22 cellular contexts compared by ENCODE assay signal in the genomic region with DNA sequence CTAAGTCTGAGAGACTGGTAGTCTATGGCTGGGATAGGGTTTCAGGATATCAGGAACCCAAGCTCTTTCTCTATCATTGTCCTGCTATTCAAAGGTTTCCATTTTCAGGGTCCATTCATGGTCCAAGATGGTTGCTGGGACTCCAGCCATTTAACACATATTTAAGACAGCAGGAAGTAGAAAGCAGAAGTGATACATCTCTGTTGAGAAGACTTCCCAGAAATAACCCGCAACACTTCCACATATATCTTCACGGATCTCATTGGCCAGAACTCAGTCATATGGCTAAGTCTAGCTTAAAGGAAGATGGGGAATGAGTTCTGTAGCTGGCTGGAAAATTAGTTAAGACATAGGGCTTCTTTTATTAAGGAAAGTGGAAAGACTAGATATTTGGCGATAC. TPM values are rescaled to one million over a fixed set of nuclear protein-coding genes. Genes with fewer than 3 reads are reported as not detected.
"Had no signal": no experiment of that assay in that cellular context is flagged by ENCODE, and none has a peak within 500 bp of the region (broad histone marks: within the 10 kb centered on the region; RNA-seq: fewer than 3 reads in every experiment).

No MANE protein-coding gene starts in this region.

- H3K4me3 ChIP-seq: dorsolateral prefrontal cortex, tibial artery, vagina had no signal

- H3K27ac ChIP-seq: dorsolateral prefrontal cortex, tibial artery, vagina had no signal

- ATAC-seq: activated CD8-positive, alpha-beta T cell treated with anti-CD3 and anti-CD28 coated beads for 36 hours; activated T-cell treated with anti-CD3 and anti-CD28 coated beads, Interleukin-2, amount 50 U/mL, for 4 hours; left ventricle myocardium superior; natural killer cell treated with Interleukin-12 subunit alpha and Interleukin-12 subunit beta and Interleukin-15 and Interleukin-18, amount 100 ng/mL, for 72 hours; stimulated activated naive B cell treated with anti-CD40 and anti-IgM and Interleukin-4, amounts not matched to agents 10 μg/mL and 1 μg/mL and 100 μg/mL, for 72 hours; WTC11 had no signal

- H3K27me3 ChIP-seq: dorsolateral prefrontal cortex, tibial artery, vagina had no signal

- DNase-seq: activated CD4-positive, alpha-beta T cell treated with anti-CD3 and anti-CD28 coated beads for 4 hours; activated CD8-positive, alpha-beta T cell treated with anti-CD3 and anti-CD28 coated beads for 36 hours; activated effector memory CD4-positive, alpha-beta T cell treated with Interleukin-2 at 50 U/mL for 16 hours; activated T-cell treated with anti-CD3 and anti-CD28 coated beads, Interleukin-2, amount 50 U/mL, for 4 hours; dorsolateral prefrontal cortex; endodermal cell; head of caudate nucleus; kidney glomerular epithelial cell; left ventricle myocardium superior; mesendoderm; posterior cingulate gyrus; retina; stimulated activated CD4-positive, alpha-beta T cell treated with anti-CD3 and anti-CD28 coated beads, Interleukin-2, amount 100 ng/mL, for 48 hours; stimulated activated naive B cell treated with anti-CD40 and anti-IgM and Interleukin-4, amounts not matched to agents 10 μg/mL and 1 μg/mL and 100 μg/mL, for 72 hours; tibial artery had no signal

- H3K9me3 ChIP-seq: tibial artery, vagina had no signal

- H3K27me3 Mint-ChIP-seq: activated CD8-positive, alpha-beta T cell treated with anti-CD3 and anti-CD28 coated beads for 36 hours; activated naive CD4-positive, alpha-beta T cell treated with anti-CD3 and anti-CD28 coated beads, Interleukin-2, amount 50 U/mL, for 24 hours; natural killer cell treated with Interleukin-12 subunit alpha and Interleukin-12 subunit beta and Interleukin-15 and Interleukin-18, amount 100 ng/mL, for 72 hours; stimulated activated naive B cell treated with anti-CD40 and anti-IgM and Interleukin-4, amounts not matched to agents 10 μg/mL and 1 μg/mL and 100 μg/mL, for 72 hours had no signal

- H3K4me1 Mint-ChIP-seq: activated naive CD4-positive, alpha-beta T cell treated with anti-CD3 and anti-CD28 coated beads, Interleukin-2, amount 50 U/mL, for 24 hours; endodermal cell; WTC11 had no signal

- H3K4me1 ChIP-seq: tibial artery, vagina had no signal

- H3K27ac Mint-ChIP-seq: activated CD8-positive, alpha-beta T cell treated with anti-CD3 and anti-CD28 coated beads for 36 hours; activated naive CD4-positive, alpha-beta T cell treated with anti-CD3 and anti-CD28 coated beads, Interleukin-2, amount 50 U/mL, for 24 hours; endodermal cell; natural killer cell treated with Interleukin-12 subunit alpha and Interleukin-12 subunit beta and Interleukin-15 and Interleukin-18, amount 100 ng/mL, for 72 hours; stimulated activated naive B cell treated with anti-CD40 and anti-IgM and Interleukin-4, amounts not matched to agents 10 μg/mL and 1 μg/mL and 100 μg/mL, for 72 hours; WTC11 had no signal

- H3K4me3 Mint-ChIP-seq: activated CD8-positive, alpha-beta T cell treated with anti-CD3 and anti-CD28 coated beads for 36 hours; activated naive CD4-positive, alpha-beta T cell treated with anti-CD3 and anti-CD28 coated beads, Interleukin-2, amount 50 U/mL, for 24 hours; activated T-cell treated with anti-CD3 and anti-CD28 coated beads, Interleukin-2, amount 50 U/mL, for 4 hours; endodermal cell; natural killer cell treated with Interleukin-12 subunit alpha and Interleukin-12 subunit beta and Interleukin-15 and Interleukin-18, amount 100 ng/mL, for 72 hours; stimulated activated naive B cell treated with anti-CD40 and anti-IgM and Interleukin-4, amounts not matched to agents 10 μg/mL and 1 μg/mL and 100 μg/mL, for 72 hours; WTC11 had no signal

RNA-seq across cellular contexts. Expression of a gene that starts 26.3 kb away (rescaled TPM):
- total RNA-seq: activated CD8-positive, alpha-beta T cell treated with anti-CD3 and anti-CD28 coated beads for 36 hours; endodermal cell; epithelial cell of proximal tubule; frontal cortex; left ventricle myocardium superior; natural killer cell treated with Interleukin-12 subunit alpha and Interleukin-12 subunit beta and Interleukin-15 and Interleukin-18, amount 100 ng/mL, for 72 hours; subcutaneous adipose tissue; vagina had no signal
